12 cellular contexts compared by ENCODE assay signal in genomic region chr2:216918088-216918680, GRCh38. TPM values are rescaled to one million over a fixed set of nuclear protein-coding genes. Genes with fewer than 3 reads are reported as not detected.
DNase-seq lines count a peak whose midpoint lies in the region; TF ChIP-seq lines count a peak whose summit lies in the region.
"Had no signal": no experiment of that assay in that cellular context is flagged by ENCODE, and none has a peak within 500 bp of the region (broad histone marks: within the 10 kb centered on the region; RNA-seq: fewer than 3 reads in every experiment).

No MANE protein-coding gene starts in this region.

- H3K9me3 ChIP-seq in BE2C (no peaks in the 10 kb centered on the region), mesenchymal stem cell (ENCODE audit: control insufficient read depth, low read length) (no peaks in the 10 kb centered on the region)

- H4K8ac ChIP-seq in mesenchymal stem cell (ENCODE audit: low read length) = peak overlapping the region; percentile 63

- no peak overlapping the region for H2BK15ac ChIP-seq in mesenchymal stem cell (ENCODE audit: low read depth, poor library complexity, severe bottlenecking)

- no peak overlapping the region for H3K23ac ChIP-seq in mesenchymal stem cell (ENCODE audit: low read length in 2 of 2)

- H3K36me3 ChIP-seq in BE2C = no peaks in the 10 kb centered on the region
- no peaks in the 10 kb centered on the region for H3K36me3 ChIP-seq in mesenchymal stem cell (ENCODE audit: control insufficient read depth in 1 of 2, insufficient read depth in 2 of 2, low read depth in 1 of 2, low read length in 2 of 2)

- no peak overlapping the region for H3K4me3 Mint-ChIP-seq in T-helper 2 cell treated with Interferon-gamma antibody and Interleukin-4, amounts not matched to agents 5 μg/mL and 100 μg/mL, for 36 hours
- H3K4me3 Mint-ChIP-seq: naive thymus-derived CD8-positive, alpha-beta T cell had no signal

- no peaks in the 10 kb centered on the region for H3K36me3 Mint-ChIP-seq in T-helper 2 cell treated with Interferon-gamma antibody and Interleukin-4, amounts not matched to agents 5 μg/mL and 100 μg/mL, for 36 hours (ENCODE audit: low read depth)
- H3K36me3 Mint-ChIP-seq: naive thymus-derived CD8-positive, alpha-beta T cell had no signal

- H2BK12ac ChIP-seq in mesenchymal stem cell (ENCODE audit: low read length in 2 of 2) = no peak overlapping the region

- H3K4me1 Mint-ChIP-seq in T-helper 2 cell treated with Interferon-gamma antibody and Interleukin-4, amounts not matched to agents 5 μg/mL and 100 μg/mL, for 36 hours (ENCODE audit: low read depth) = no peaks in the 10 kb centered on the region
- H3K4me1 Mint-ChIP-seq: naive thymus-derived CD8-positive, alpha-beta T cell had no signal

- H4K91ac ChIP-seq in mesenchymal stem cell (ENCODE audit: low read length) = peak overlapping the region; percentile 2

- H3K18ac ChIP-seq in mesenchymal stem cell (ENCODE audit: low read depth in 1 of 2, low read length in 2 of 2) = peak overlapping the region in 1 of 2 experiments; percentile 29

- H2BK5ac ChIP-seq in mesenchymal stem cell (ENCODE audit: low read depth, low read length, poor library complexity, severe bottlenecking) = no peak overlapping the region

- H2AK5ac ChIP-seq in mesenchymal stem cell (ENCODE audit: low read length, severe bottlenecking) = no peak overlapping the region

- H3K27ac ChIP-seq in mesenchymal stem cell (ENCODE audit: low read length, poor library complexity, severe bottlenecking) = no peak overlapping the region

- H3K4me1 ChIP-seq in BE2C (no peaks in the 10 kb centered on the region), mesenchymal stem cell (ENCODE audit: control insufficient read depth, insufficient read depth, low read depth, low read length) (peaks cover 6% of the 10 kb centered on the region)

- no peak overlapping the region for H3K14ac ChIP-seq in mesenchymal stem cell (ENCODE audit: low read length in 2 of 2)

- WGBS in mesenchymal stem cell = 45% methylated on average over 5 of the region's 6 CpGs

- H2BK120ac ChIP-seq in mesenchymal stem cell (ENCODE audit: low read depth, low read length) = no peak overlapping the region

- H3K27ac Mint-ChIP-seq in T-helper 2 cell treated with Interferon-gamma antibody and Interleukin-4, amounts not matched to agents 5 μg/mL and 100 μg/mL, for 36 hours = no peak overlapping the region
- H3K27ac Mint-ChIP-seq: naive thymus-derived CD8-positive, alpha-beta T cell had no signal

- H3K4ac ChIP-seq in mesenchymal stem cell (ENCODE audit: low read depth in 1 of 2, low read length in 2 of 2) = no peak overlapping the region

- H3K4me2 ChIP-seq in mesenchymal stem cell (ENCODE audit: low read length, poor library complexity, severe bottlenecking) = no peak overlapping the region

- TF ChIP-seq CTCF in BE2C (IDR thresholded peaks at IDR 0.05; ENCODE audit: low read depth, low read length) = no peak
- no peak for TF ChIP-seq CTCF in cardiac fibroblast (IDR thresholded peaks at IDR 0.05; ENCODE audit: low read depth, low read length)
- no peak for TF ChIP-seq CTCF in GM13976 (IDR thresholded peaks at IDR 0.05; ENCODE audit: borderline replicate concordance, control extremely low read depth, extremely low read depth, insufficient read depth, missing control alignments)

- no peaks in the 10 kb centered on the region for H3K79me1 ChIP-seq in mesenchymal stem cell (replicated peaks; ENCODE audit: low read length, poor library complexity, severe bottlenecking)

- no peaks in the 10 kb centered on the region for H3K27me3 Mint-ChIP-seq in T-helper 2 cell treated with Interferon-gamma antibody and Interleukin-4, amounts not matched to agents 5 μg/mL and 100 μg/mL, for 36 hours (ENCODE audit: low read depth)

- DNase-seq in BE2C (peak; percentile 29), LHCN-M2 (ENCODE audit: low read depth) (peak; percentile 86), cardiac fibroblast (ENCODE audit: low read depth in 2 of 2) (peak; percentile 28 to 74), mesenchymal stem cell (peak; percentile 41), nucleus accumbens (lab: John Stamatoyannopoulos, UW) (no peak), GM13976 (ENCODE audit: low spot score) (no peak), CD1c-positive myeloid dendritic cell (ENCODE audit: extremely low spot score) (no peak)
- DNase-seq in T-helper 2 cell treated with Interferon-gamma antibody and Interleukin-4, amounts not matched to agents 5 μg/mL and 100 μg/mL, for 36 hours (ENCODE audit: low spot score) = no peak
- DNase-seq: activated CD8-positive, alpha-beta memory T cell treated with anti-CD3 and anti-CD28 coated beads for 24 hours; naive thymus-derived CD8-positive, alpha-beta T cell; NCI-H187 had no signal

- H3K9ac ChIP-seq in mesenchymal stem cell (ENCODE audit: low read length) = no peak overlapping the region

- H2AFZ ChIP-seq in mesenchymal stem cell (ENCODE audit: low read depth, low read length) = no peak overlapping the region

- no peaks in the 10 kb centered on the region for H3K9me3 Mint-ChIP-seq in T-helper 2 cell treated with Interferon-gamma antibody and Interleukin-4, amounts not matched to agents 5 μg/mL and 100 μg/mL, for 36 hours
- H3K9me3 Mint-ChIP-seq: naive thymus-derived CD8-positive, alpha-beta T cell had no signal

- in situ Hi-C loops in GM13976 (cut with MboI; ENCODE audit: low sequenced_read_pairs, unreplicated experiment) = no loop called here

- H3K4me3 ChIP-seq in BE2C (ENCODE audit: low read depth, low read length) (no peak overlapping the region), cardiac fibroblast (replicated peaks in 1 of 2; ENCODE audit: low read depth in 2 of 2, low read length in 2 of 2) (no peak overlapping the region), mesenchymal stem cell (ENCODE audit: insufficient read depth in 1 of 2, low read depth in 1 of 2, low read length in 2 of 2) (no peak overlapping the region)

- H3K27me3 ChIP-seq in BE2C = no peaks in the 10 kb centered on the region
- H3K27me3 ChIP-seq in mesenchymal stem cell (ENCODE audit: control insufficient read depth in 1 of 2, insufficient read depth in 1 of 2, low read length in 2 of 2) = no peaks in the 10 kb centered on the region

RNA-seq across cellular contexts. Expression of gene TNP1, which starts 58.3 kb away (rescaled TPM):
- polyA plus RNA-seq in BE2C (2012; ENCODE audit: insufficient read depth, insufficient read length, low read depth) = not detected
- not detected in 2 replicates for total RNA-seq in LHCN-M2 (2014; rRNA removed)
- polyA plus RNA-seq in LHCN-M2 (2012) = not detected
- not detected for polyA plus RNA-seq in mesenchymal stem cell (2013, experiment 1 of 2)
- polyA plus RNA-seq in mesenchymal stem cell (2013, experiment 2 of 2) = not detected
- total RNA-seq: H1; naive thymus-derived CD8-positive, alpha-beta T cell had no signal
- polyA plus RNA-seq: H1; naive thymus-derived CD8-positive, alpha-beta T cell had no signal

Comparison
In these comparisons a context has a peak if more than half of its experiments do, and no peak if none do; other contexts are left out.
1. DNase-seq: peak in BE2C (single experiment), LHCN-M2 (single experiment), cardiac fibroblast (2 of 2) and mesenchymal stem cell (single experiment); none in nucleus accumbens (0 of 56), GM13976 (single experiment), T-helper 2 cell treated with Interferon-gamma antibody and Interleukin-4, amounts not matched to agents 5 μg/mL and 100 μg/mL, for 36 hours (single experiment) and CD1c-positive myeloid dendritic cell (single experiment).